In the genomic region with DNA sequence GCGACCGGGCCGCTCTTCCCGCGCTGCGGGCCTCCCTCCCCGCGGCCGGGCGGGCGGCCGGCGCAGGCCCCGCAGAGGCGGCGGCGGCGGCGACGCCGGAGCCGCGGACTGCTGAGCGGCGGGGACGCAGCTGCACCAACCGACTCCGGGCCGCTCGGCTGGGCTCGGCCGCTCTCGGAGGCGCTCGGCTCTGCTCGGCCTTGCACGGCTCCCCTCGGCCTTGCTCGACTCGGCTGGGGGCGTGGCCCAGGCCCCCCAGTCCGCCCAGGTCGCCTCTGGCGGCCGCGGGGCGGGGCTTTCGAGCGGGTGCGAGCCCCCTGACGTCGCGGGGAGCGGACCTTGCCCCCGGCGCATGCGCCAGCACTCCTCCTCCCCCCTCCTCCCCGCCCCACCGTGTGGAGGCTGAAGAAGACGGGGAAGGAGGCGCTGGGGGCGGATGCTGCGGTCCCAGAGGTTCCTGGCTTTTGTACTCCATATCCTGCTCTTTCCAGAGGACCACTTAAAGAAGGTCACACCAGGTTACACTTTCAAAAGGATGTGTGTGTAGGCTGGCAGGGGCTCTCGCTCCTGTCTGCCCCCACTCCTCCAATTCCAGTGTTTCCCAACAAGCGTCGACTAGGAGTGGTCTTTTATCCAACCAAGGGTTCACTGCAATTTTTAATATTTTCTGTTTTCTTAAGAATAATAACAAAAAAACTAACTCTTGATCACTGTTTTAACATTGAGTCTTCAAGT, we compare ENCODE assay signal across 1 cellular context.
TF ChIP-seq lines count a peak whose summit lies in the region.

A gene with protein sequence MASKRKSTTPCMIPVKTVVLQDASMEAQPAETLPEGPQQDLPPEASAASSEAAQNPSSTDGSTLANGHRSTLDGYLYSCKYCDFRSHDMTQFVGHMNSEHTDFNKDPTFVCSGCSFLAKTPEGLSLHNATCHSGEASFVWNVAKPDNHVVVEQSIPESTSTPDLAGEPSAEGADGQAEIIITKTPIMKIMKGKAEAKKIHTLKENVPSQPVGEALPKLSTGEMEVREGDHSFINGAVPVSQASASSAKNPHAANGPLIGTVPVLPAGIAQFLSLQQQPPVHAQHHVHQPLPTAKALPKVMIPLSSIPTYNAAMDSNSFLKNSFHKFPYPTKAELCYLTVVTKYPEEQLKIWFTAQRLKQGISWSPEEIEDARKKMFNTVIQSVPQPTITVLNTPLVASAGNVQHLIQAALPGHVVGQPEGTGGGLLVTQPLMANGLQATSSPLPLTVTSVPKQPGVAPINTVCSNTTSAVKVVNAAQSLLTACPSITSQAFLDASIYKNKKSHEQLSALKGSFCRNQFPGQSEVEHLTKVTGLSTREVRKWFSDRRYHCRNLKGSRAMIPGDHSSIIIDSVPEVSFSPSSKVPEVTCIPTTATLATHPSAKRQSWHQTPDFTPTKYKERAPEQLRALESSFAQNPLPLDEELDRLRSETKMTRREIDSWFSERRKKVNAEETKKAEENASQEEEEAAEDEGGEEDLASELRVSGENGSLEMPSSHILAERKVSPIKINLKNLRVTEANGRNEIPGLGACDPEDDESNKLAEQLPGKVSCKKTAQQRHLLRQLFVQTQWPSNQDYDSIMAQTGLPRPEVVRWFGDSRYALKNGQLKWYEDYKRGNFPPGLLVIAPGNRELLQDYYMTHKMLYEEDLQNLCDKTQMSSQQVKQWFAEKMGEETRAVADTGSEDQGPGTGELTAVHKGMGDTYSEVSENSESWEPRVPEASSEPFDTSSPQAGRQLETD (minus strand): TSS at position 196 of the 735 bp plus-strand sequence. CDS start 112,815 bp downstream, outside the sequence.

TF ChIP-seq in HepG2, 621 proteins besides CTCF, POLR2A, EP300 and RAD21 (continued from another document and continues in another):
- TF ChIP-seq CREB1 (IDR thresholded peaks at IDR 0.05) = peak; percentile 46; the same call in 1 of the 2 replicates
- no peak for TF ChIP-seq CREB1 (CRISPR knock-in tag; IDR thresholded peaks at IDR 0.05)
- TF ChIP-seq SAFB2 (CRISPR knock-in tag; IDR thresholded peaks at IDR 0.05; ENCODE audit: borderline replicate concordance, low read depth) = no peak
- TF ChIP-seq ZNF143 (CRISPR knock-in tag; IDR thresholded peaks at IDR 0.05) = no peak; the same call in 1 of the 2 replicates
- no peak for TF ChIP-seq FLYWCH1 (CRISPR knock-in tag; IDR thresholded peaks at IDR 0.05)
- peak; percentile 92 for TF ChIP-seq HNF4G (IDR thresholded peaks at IDR 0.05; ENCODE audit: borderline replicate concordance, low read depth, low read length)
- TF ChIP-seq HNF4G (CRISPR knock-in tag; IDR thresholded peaks at IDR 0.05; ENCODE audit: borderline replicate concordance, low read depth) = peak; percentile 92
- TF ChIP-seq, protein P1, sequence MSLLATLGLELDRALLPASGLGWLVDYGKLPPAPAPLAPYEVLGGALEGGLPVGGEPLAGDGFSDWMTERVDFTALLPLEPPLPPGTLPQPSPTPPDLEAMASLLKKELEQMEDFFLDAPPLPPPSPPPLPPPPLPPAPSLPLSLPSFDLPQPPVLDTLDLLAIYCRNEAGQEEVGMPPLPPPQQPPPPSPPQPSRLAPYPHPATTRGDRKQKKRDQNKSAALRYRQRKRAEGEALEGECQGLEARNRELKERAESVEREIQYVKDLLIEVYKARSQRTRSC (CRISPR knock-in tag; IDR thresholded peaks at IDR 0.05; ENCODE audit: low read depth) = no peak
- TF ChIP-seq GATA4 (IDR thresholded peaks at IDR 0.05; ENCODE audit: borderline replicate concordance, low read depth) = peak; percentile 70; the same call in 1 of the 2 replicates
- TF ChIP-seq TEAD2 (CRISPR knock-in tag; IDR thresholded peaks at IDR 0.05) = no peak
- TF ChIP-seq GFI1 (CRISPR knock-in tag; IDR thresholded peaks at IDR 0.05; ENCODE audit: borderline replicate concordance) = no peak
- TF ChIP-seq HMGA1 (CRISPR knock-in tag; conservative IDR thresholded peaks at IDR 0.05) = no peak
- no peak for TF ChIP-seq ZBTB20 (CRISPR knock-in tag; IDR thresholded peaks at IDR 0.05; ENCODE audit: borderline replicate concordance, low read depth)
- TF ChIP-seq, protein P2, sequence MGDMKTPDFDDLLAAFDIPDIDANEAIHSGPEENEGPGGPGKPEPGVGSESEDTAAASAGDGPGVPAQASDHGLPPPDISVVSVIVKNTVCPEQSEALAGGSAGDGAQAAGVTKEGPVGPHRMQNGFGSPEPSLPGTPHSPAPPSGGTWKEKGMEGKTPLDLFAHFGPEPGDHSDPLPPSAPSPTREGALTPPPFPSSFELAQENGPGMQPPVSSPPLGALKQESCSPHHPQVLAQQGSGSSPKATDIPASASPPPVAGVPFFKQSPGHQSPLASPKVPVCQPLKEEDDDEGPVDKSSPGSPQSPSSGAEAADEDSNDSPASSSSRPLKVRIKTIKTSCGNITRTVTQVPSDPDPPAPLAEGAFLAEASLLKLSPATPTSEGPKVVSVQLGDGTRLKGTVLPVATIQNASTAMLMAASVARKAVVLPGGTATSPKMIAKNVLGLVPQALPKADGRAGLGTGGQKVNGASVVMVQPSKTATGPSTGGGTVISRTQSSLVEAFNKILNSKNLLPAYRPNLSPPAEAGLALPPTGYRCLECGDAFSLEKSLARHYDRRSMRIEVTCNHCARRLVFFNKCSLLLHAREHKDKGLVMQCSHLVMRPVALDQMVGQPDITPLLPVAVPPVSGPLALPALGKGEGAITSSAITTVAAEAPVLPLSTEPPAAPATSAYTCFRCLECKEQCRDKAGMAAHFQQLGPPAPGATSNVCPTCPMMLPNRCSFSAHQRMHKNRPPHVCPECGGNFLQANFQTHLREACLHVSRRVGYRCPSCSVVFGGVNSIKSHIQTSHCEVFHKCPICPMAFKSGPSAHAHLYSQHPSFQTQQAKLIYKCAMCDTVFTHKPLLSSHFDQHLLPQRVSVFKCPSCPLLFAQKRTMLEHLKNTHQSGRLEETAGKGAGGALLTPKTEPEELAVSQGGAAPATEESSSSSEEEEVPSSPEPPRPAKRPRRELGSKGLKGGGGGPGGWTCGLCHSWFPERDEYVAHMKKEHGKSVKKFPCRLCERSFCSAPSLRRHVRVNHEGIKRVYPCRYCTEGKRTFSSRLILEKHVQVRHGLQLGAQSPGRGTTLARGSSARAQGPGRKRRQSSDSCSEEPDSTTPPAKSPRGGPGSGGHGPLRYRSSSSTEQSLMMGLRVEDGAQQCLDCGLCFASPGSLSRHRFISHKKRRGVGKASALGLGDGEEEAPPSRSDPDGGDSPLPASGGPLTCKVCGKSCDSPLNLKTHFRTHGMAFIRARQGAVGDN (CRISPR knock-in tag; IDR thresholded peaks at IDR 0.05) = peak; percentile 40
- TF ChIP-seq, protein P3, sequence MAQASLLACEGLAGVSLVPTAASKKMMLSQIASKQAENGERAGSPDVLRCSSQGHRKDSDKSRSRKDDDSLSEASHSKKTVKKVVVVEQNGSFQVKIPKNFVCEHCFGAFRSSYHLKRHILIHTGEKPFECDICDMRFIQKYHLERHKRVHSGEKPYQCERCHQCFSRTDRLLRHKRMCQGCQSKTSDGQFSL (CRISPR knock-in tag; IDR thresholded peaks at IDR 0.05) = no peak
- TF ChIP-seq HNRNPLL (IDR thresholded peaks at IDR 0.05; ENCODE audit: low read depth, low read length, poor library complexity, severe bottlenecking) = peak; percentile 53
- no peak for TF ChIP-seq EEA1 (CRISPR knock-in tag; IDR thresholded peaks at IDR 0.05; ENCODE audit: borderline replicate concordance)
- no peak for TF ChIP-seq JUND (CRISPR knock-in tag; IDR thresholded peaks at IDR 0.05)
- 0 out of 2 replicates have a peak, but pooled peaks have one; percentile 46 for TF ChIP-seq FOXC1 (CRISPR knock-in tag; IDR thresholded peaks at IDR 0.05; ENCODE audit: borderline replicate concordance)
- 0 out of 2 replicates have a peak, but pooled peaks have one; percentile 24 for TF ChIP-seq ZIK1 (CRISPR knock-in tag; IDR thresholded peaks at IDR 0.05; ENCODE audit: borderline replicate concordance, low read depth)
- no peak for TF ChIP-seq ZNF510 (CRISPR knock-in tag; IDR thresholded peaks at IDR 0.05; ENCODE audit: low read depth)
- TF ChIP-seq, protein P4, sequence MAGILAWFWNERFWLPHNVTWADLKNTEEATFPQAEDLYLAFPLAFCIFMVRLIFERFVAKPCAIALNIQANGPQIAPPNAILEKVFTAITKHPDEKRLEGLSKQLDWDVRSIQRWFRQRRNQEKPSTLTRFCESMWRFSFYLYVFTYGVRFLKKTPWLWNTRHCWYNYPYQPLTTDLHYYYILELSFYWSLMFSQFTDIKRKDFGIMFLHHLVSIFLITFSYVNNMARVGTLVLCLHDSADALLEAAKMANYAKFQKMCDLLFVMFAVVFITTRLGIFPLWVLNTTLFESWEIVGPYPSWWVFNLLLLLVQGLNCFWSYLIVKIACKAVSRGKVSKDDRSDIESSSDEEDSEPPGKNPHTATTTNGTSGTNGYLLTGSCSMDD (CRISPR knock-in tag; IDR thresholded peaks at IDR 0.05) = no peak
- 0 out of 2 replicates have a peak, but pooled peaks have one; percentile 40 for TF ChIP-seq ZNF329 (CRISPR knock-in tag; IDR thresholded peaks at IDR 0.05; ENCODE audit: low read depth)
- no peak for TF ChIP-seq RAD51 (IDR thresholded peaks at IDR 0.05; ENCODE audit: borderline replicate concordance)
- TF ChIP-seq PHF20 (CRISPR knock-in tag; IDR thresholded peaks at IDR 0.05) = peak; percentile 60
- peak; percentile 84; the same call in 1 of the 2 replicates for TF ChIP-seq ZMAT3 (CRISPR knock-in tag; conservative IDR thresholded peaks at IDR 0.05)
- TF ChIP-seq GLI4 (CRISPR knock-in tag; IDR thresholded peaks at IDR 0.05; ENCODE audit: borderline replicate concordance) = no peak
- TF ChIP-seq KDM1A (CRISPR knock-in tag; IDR thresholded peaks at IDR 0.05) = no peak
- no peak for TF ChIP-seq ZFP37 (CRISPR knock-in tag; IDR thresholded peaks at IDR 0.05; ENCODE audit: borderline replicate concordance)
- 0 out of 2 replicates have a peak, but pooled peaks have one; percentile 64 for TF ChIP-seq ZNF224 (CRISPR knock-in tag; IDR thresholded peaks at IDR 0.05)
- TF ChIP-seq ZNF33B (CRISPR knock-in tag; IDR thresholded peaks at IDR 0.05) = no peak
- no peak; the same call in 1 of the 2 replicates for TF ChIP-seq MIER2 (CRISPR knock-in tag; IDR thresholded peaks at IDR 0.05)
- TF ChIP-seq ZNF569 (CRISPR knock-in tag; IDR thresholded peaks at IDR 0.05; ENCODE audit: borderline replicate concordance) = no peak
- TF ChIP-seq PTBP1 (IDR thresholded peaks at IDR 0.05; ENCODE audit: low read depth, low read length, poor library complexity, severe bottlenecking) = no peak
- TF ChIP-seq AKAP8 (CRISPR knock-in tag; IDR thresholded peaks at IDR 0.05) = no peak
- TF ChIP-seq ZFP82 (CRISPR knock-in tag; IDR thresholded peaks at IDR 0.05; ENCODE audit: borderline replicate concordance) = no peak
- TF ChIP-seq, protein P5, sequence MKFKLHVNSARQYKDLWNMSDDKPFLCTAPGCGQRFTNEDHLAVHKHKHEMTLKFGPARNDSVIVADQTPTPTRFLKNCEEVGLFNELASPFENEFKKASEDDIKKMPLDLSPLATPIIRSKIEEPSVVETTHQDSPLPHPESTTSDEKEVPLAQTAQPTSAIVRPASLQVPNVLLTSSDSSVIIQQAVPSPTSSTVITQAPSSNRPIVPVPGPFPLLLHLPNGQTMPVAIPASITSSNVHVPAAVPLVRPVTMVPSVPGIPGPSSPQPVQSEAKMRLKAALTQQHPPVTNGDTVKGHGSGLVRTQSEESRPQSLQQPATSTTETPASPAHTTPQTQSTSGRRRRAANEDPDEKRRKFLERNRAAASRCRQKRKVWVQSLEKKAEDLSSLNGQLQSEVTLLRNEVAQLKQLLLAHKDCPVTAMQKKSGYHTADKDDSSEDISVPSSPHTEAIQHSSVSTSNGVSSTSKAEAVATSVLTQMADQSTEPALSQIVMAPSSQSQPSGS (CRISPR knock-in tag; IDR thresholded peaks at IDR 0.05) = no peak
- TF ChIP-seq ZNF383 (CRISPR knock-in tag; IDR thresholded peaks at IDR 0.05; ENCODE audit: borderline replicate concordance) = no peak; the same call in 1 of the 2 replicates
- TF ChIP-seq CAMTA2 (CRISPR knock-in tag; IDR thresholded peaks at IDR 0.05; ENCODE audit: borderline replicate concordance) = no peak; the same call in 1 of the 2 replicates
- TF ChIP-seq ZNF44 (CRISPR knock-in tag; IDR thresholded peaks at IDR 0.05) = peak; percentile 15; the same call in 1 of the 2 replicates
- no peak for TF ChIP-seq KLF15 (CRISPR knock-in tag; IDR thresholded peaks at IDR 0.05; ENCODE audit: borderline replicate concordance)
- TF ChIP-seq IKZF4 (CRISPR knock-in tag; IDR thresholded peaks at IDR 0.05; ENCODE audit: borderline replicate concordance, low read depth, not compliant biosample characterization) = peak; percentile 35
- TF ChIP-seq HIVEP1 (CRISPR knock-in tag; IDR thresholded peaks at IDR 0.05) = no peak
- no peak for TF ChIP-seq ELF1 (CRISPR knock-in tag; IDR thresholded peaks at IDR 0.05)
- TF ChIP-seq, protein P6, sequence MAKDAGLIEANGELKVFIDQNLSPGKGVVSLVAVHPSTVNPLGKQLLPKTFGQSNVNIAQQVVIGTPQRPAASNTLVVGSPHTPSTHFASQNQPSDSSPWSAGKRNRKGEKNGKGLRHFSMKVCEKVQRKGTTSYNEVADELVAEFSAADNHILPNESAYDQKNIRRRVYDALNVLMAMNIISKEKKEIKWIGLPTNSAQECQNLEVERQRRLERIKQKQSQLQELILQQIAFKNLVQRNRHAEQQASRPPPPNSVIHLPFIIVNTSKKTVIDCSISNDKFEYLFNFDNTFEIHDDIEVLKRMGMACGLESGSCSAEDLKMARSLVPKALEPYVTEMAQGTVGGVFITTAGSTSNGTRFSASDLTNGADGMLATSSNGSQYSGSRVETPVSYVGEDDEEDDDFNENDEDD (CRISPR knock-in tag; IDR thresholded peaks at IDR 0.05; ENCODE audit: borderline replicate concordance) = peak; percentile 68
- TF ChIP-seq CHD4 (IDR thresholded peaks at IDR 0.05; ENCODE audit: borderline replicate concordance, low read length) = 0 out of 2 replicates have a peak, but pooled peaks have one; percentile 22
- TF ChIP-seq, protein P7, sequence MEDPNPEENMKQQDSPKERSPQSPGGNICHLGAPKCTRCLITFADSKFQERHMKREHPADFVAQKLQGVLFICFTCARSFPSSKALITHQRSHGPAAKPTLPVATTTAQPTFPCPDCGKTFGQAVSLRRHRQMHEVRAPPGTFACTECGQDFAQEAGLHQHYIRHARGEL (CRISPR knock-in tag; IDR thresholded peaks at IDR 0.05) = no peak
- TF ChIP-seq HDAC6 (IDR thresholded peaks at IDR 0.05; ENCODE audit: low read depth, low read length) = no peak
- peak; percentile 57; the same call in 1 of the 2 replicates for TF ChIP-seq BHLHE40 (IDR thresholded peaks at IDR 0.05; ENCODE audit: low read length)
- TF ChIP-seq ZNF674 (CRISPR knock-in tag; IDR thresholded peaks at IDR 0.05; ENCODE audit: low read depth) = no peak
- TF ChIP-seq, protein P8, sequence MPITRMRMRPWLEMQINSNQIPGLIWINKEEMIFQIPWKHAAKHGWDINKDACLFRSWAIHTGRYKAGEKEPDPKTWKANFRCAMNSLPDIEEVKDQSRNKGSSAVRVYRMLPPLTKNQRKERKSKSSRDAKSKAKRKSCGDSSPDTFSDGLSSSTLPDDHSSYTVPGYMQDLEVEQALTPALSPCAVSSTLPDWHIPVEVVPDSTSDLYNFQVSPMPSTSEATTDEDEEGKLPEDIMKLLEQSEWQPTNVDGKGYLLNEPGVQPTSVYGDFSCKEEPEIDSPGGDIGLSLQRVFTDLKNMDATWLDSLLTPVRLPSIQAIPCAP (CRISPR knock-in tag; IDR thresholded peaks at IDR 0.05; ENCODE audit: low read depth) = 0 out of 2 replicates have a peak, but pooled peaks have one; percentile 32
- no peak for TF ChIP-seq RBAK (CRISPR knock-in tag; IDR thresholded peaks at IDR 0.05)
- TF ChIP-seq ZBTB21 (CRISPR knock-in tag; IDR thresholded peaks at IDR 0.05) = no peak; the same call in 1 of the 2 replicates
- no peak for TF ChIP-seq ZBTB42 (CRISPR knock-in tag; IDR thresholded peaks at IDR 0.05)
- no peak for TF ChIP-seq FOXK2 (IDR thresholded peaks at IDR 0.05)
- peak; percentile 60; the same call in 1 of the 2 replicates for TF ChIP-seq ETV5 (CRISPR knock-in tag; IDR thresholded peaks at IDR 0.05; ENCODE audit: borderline replicate concordance)
- TF ChIP-seq ZNF766 (CRISPR knock-in tag; IDR thresholded peaks at IDR 0.05; ENCODE audit: borderline replicate concordance) = no peak; the same call in 1 of the 2 replicates
